In genomic region chr1:28648493-28649238, GRCh38 we compare ENCODE assay signal across 1 cellular context.
TF ChIP-seq lines count a peak whose summit lies in the region.

RNU11 (plus strand) TSS chr1:28648600.

TF ChIP-seq in K562, 482 proteins besides CTCF, POLR2A, EP300 and RAD21 (continued from another document and continues in another):
- TF ChIP-seq BCLAF1 (IDR thresholded peaks at IDR 0.05; ENCODE audit: borderline replicate concordance in 1 of 2, control insufficient read depth in 1 of 2, low read depth in 2 of 2, low read length in 1 of 2) = peak; percentile 89 to 100
- no peak; a peak in 1 of 4 replicates for TF ChIP-seq NRF1 (conservative IDR thresholded peaks at IDR 0.05 in 1 of 2, IDR thresholded peaks at IDR 0.05 in 1 of 2)
- peak; percentile 98 for TF ChIP-seq ZNF780A (CRISPR knock-in tag; IDR thresholded peaks at IDR 0.05)
- peak in 1 of 2 experiments; percentile 76; a peak in 2 of 4 replicates for TF ChIP-seq MNT (conservative IDR thresholded peaks at IDR 0.05)
- peak; percentile 82 for TF ChIP-seq ELF1 (tag; IDR thresholded peaks at IDR 0.05)
- TF ChIP-seq ZNF316 (IDR thresholded peaks at IDR 0.05) = peak; percentile 100
- TF ChIP-seq FOXP1 (CRISPR knock-in tag; IDR thresholded peaks at IDR 0.05) = peak; percentile 99
- peak; percentile 100 for TF ChIP-seq ETS1 (conservative IDR thresholded peaks at IDR 0.05; ENCODE audit: control insufficient read depth, low read depth, low read length)
- TF ChIP-seq U2AF1 (optimal IDR thresholded peaks at IDR 0.05; ENCODE audit: low read depth, low read length) = peak; percentile 91
- TF ChIP-seq BCOR (IDR thresholded peaks at IDR 0.05) = peak; percentile 95
- TF ChIP-seq TARDBP (IDR thresholded peaks at IDR 0.05) = peak; percentile 87; the same call in 1 of the 2 replicates
- TF ChIP-seq NR1H2 (CRISPR knock-in tag; IDR thresholded peaks at IDR 0.05) = peak; percentile 96
- TF ChIP-seq ZNF57 (CRISPR knock-in tag; IDR thresholded peaks at IDR 0.05) = peak; percentile 95
- TF ChIP-seq CLOCK (CRISPR knock-in tag; IDR thresholded peaks at IDR 0.05; ENCODE audit: borderline replicate concordance) = no peak
- no peak for TF ChIP-seq CHD1 (IDR thresholded peaks at IDR 0.05; ENCODE audit: low read length)
- peak; percentile 100 for TF ChIP-seq PML (IDR thresholded peaks at IDR 0.05; ENCODE audit: low read length)
- peak; percentile 100 for TF ChIP-seq RUNX1 (IDR thresholded peaks at IDR 0.05; ENCODE audit: low read depth)
- peak; percentile 59; the same call in 1 of the 2 replicates for TF ChIP-seq ZBTB33 (CRISPR knock-in tag; IDR thresholded peaks at IDR 0.05)
- peak; percentile 93 for TF ChIP-seq ZNF174 (CRISPR knock-in tag; IDR thresholded peaks at IDR 0.05)
- TF ChIP-seq CEBPB (tag; IDR thresholded peaks at IDR 0.05) = peak; percentile 94
- TF ChIP-seq TCF3 (CRISPR knock-in tag; IDR thresholded peaks at IDR 0.05) = peak; percentile 32
- TF ChIP-seq MCM3 (IDR thresholded peaks at IDR 0.05) = no peak
- TF ChIP-seq HMG20A (CRISPR knock-in tag; conservative IDR thresholded peaks at IDR 0.05) = peak; percentile 83
- TF ChIP-seq ZNF224 (CRISPR knock-in tag; IDR thresholded peaks at IDR 0.05) = no peak
- TF ChIP-seq DNMT1 (IDR thresholded peaks at IDR 0.05) = 0 out of 2 replicates have a peak, but pooled peaks have one; percentile 51
- TF ChIP-seq POLR2AphosphoS5 (IDR thresholded peaks at IDR 0.05; ENCODE audit: control insufficient read depth, insufficient read depth, low read depth, low read length) = peak; percentile 100
- TF ChIP-seq GABPB2 (CRISPR knock-in tag; conservative IDR thresholded peaks at IDR 0.05) = peak; percentile 97
- TF ChIP-seq NFXL1 (CRISPR knock-in tag; IDR thresholded peaks at IDR 0.05) = peak; percentile 98
- peak; percentile 98 for TF ChIP-seq ZNF696 (CRISPR knock-in tag; conservative IDR thresholded peaks at IDR 0.05)
- TF ChIP-seq MAFF (IDR thresholded peaks at IDR 0.05; ENCODE audit: low read length) = peak; percentile 86
- peak; percentile 99 for TF ChIP-seq ZNF586 (CRISPR knock-in tag; conservative IDR thresholded peaks at IDR 0.05)
- TF ChIP-seq SRSF1 (IDR thresholded peaks at IDR 0.05; ENCODE audit: low read depth, low read length) = no peak
- peak; percentile 92 for TF ChIP-seq EP400 (IDR thresholded peaks at IDR 0.05)
- peak; percentile 99 for TF ChIP-seq TGIF2 (CRISPR knock-in tag; IDR thresholded peaks at IDR 0.05)
- peak; percentile 72 for TF ChIP-seq SMARCA4 (IDR thresholded peaks at IDR 0.05)
- peak; percentile 100 for TF ChIP-seq GTF2E2 (tag; IDR thresholded peaks at IDR 0.05)
- TF ChIP-seq MBD2 (IDR thresholded peaks at IDR 0.05; ENCODE audit: borderline replicate concordance, low read depth) = peak; percentile 98
- 0 out of 2 replicates have a peak, but pooled peaks have one; percentile 8 for TF ChIP-seq ZNF217 (CRISPR knock-in tag; IDR thresholded peaks at IDR 0.05)
- TF ChIP-seq FOXM1 (IDR thresholded peaks at IDR 0.05; ENCODE audit: low read depth) = peak; percentile 67
- peak; percentile 91; the same call in 1 of the 2 replicates for TF ChIP-seq FOXM1 (CRISPR knock-in tag; IDR thresholded peaks at IDR 0.05; ENCODE audit: low read depth)
- no peak for TF ChIP-seq NR0B1 (IDR thresholded peaks at IDR 0.05; ENCODE audit: partially characterized antibody)
- TF ChIP-seq PCBP2 (IDR thresholded peaks at IDR 0.05; ENCODE audit: low read depth, low read length, poor library complexity, severe bottlenecking) = no peak
- TF ChIP-seq STAT5B (CRISPR knock-in tag; IDR thresholded peaks at IDR 0.05) = no peak
- peak; percentile 100 for TF ChIP-seq FOXK1 (CRISPR knock-in tag; IDR thresholded peaks at IDR 0.05; ENCODE audit: borderline replicate concordance)
- no peak for TF ChIP-seq ATF1 (CRISPR knock-in tag; IDR thresholded peaks at IDR 0.05)
- peak; percentile 90 for TF ChIP-seq ATF1 (tag; IDR thresholded peaks at IDR 0.05)
- peak; percentile 65 for TF ChIP-seq ARID1B (IDR thresholded peaks at IDR 0.05)
- peak; percentile 100 for TF ChIP-seq GTF2B (IDR thresholded peaks at IDR 0.05; ENCODE audit: extremely low read depth, insufficient read length)
- peak; percentile 75; the same call in 1 of the 2 replicates for TF ChIP-seq ZNF766 (CRISPR knock-in tag; conservative IDR thresholded peaks at IDR 0.05)
